25 cellular contexts compared by ENCODE assay signal in the genomic region with DNA sequence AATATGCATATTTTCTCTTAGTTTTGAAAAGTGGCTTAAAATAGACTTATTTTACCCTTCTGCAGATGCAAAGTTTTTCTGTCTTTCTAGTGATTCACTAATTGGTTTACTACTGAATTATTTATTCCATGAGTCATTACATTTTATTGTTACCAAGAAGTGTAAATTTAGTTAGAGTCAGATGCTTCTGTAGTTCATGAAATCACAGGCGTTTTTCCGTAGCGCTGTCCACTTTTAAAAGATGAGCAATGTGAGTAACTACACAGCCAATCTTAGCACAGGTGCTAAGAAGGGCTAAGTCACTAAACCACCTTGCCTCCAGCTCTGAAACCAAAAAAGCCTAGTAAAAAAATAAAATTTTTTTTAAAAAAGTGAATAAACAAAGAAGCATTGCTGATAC. TPM values are rescaled to one million over a fixed set of nuclear protein-coding genes. Genes with fewer than 3 reads are reported as not detected.
"Had no signal": no experiment of that assay in that cellular context is flagged by ENCODE, and none has a peak within 500 bp of the region (broad histone marks: within the 10 kb centered on the region; RNA-seq: fewer than 3 reads in every experiment).

No MANE protein-coding gene starts in this region.

- H3K27me3 ChIP-seq: brain microvascular endothelial cell, dorsolateral prefrontal cortex, neutrophil, testis had no signal

- DNase-seq: activated CD4-positive, alpha-beta T cell treated with anti-CD3 and anti-CD28 coated beads for 1 hour; activated CD8-positive, alpha-beta memory T cell treated with anti-CD3 and anti-CD28 coated beads for 24 hours; activated CD8-positive, alpha-beta memory T cell treated with anti-CD3 and anti-CD28 coated beads, Interleukin-2, amount 50 U/mL, for 48 hours; activated gamma-delta T cell; amygdala; brain microvascular endothelial cell; central memory CD4-positive, alpha-beta T cell; dorsolateral prefrontal cortex; endodermal cell; foreskin melanocyte; glutamatergic neuron; hypothalamus; natural killer cell; testis had no signal

- H3K9me3 Mint-ChIP-seq: type B pancreatic cell had no signal

- H3K27ac Mint-ChIP-seq: activated naive CD8-positive, alpha-beta T cell; endodermal cell; natural killer cell; type B pancreatic cell had no signal

- H3K4me3 ChIP-seq: dorsolateral prefrontal cortex, lung, testis had no signal

- H3K27me3 Mint-ChIP-seq: type B pancreatic cell had no signal

- H3K9ac ChIP-seq: parathyroid adenoma had no signal

- H3K4me1 Mint-ChIP-seq: endodermal cell, natural killer cell had no signal

- H3K36me3 ChIP-seq: brain microvascular endothelial cell, neutrophil had no signal

- H3K36me3 Mint-ChIP-seq: activated naive CD8-positive, alpha-beta T cell; natural killer cell; type B pancreatic cell had no signal

- H3K9me3 ChIP-seq: neutrophil, testis had no signal

- H3K4me3 Mint-ChIP-seq: activated naive CD8-positive, alpha-beta T cell; endodermal cell; natural killer cell; type B pancreatic cell had no signal

- H3K79me2 ChIP-seq: parathyroid adenoma had no signal

- ATAC-seq: left lobe of liver, natural killer cell, sciatic nerve had no signal

- H3K4me1 ChIP-seq: parathyroid adenoma, testis had no signal

- H2AFZ ChIP-seq: parathyroid adenoma had no signal

- H3K27ac ChIP-seq: brain microvascular endothelial cell, dorsolateral prefrontal cortex, epithelial cell of prostate, neutrophil, parathyroid adenoma, testis had no signal

- FAIRE-seq: keratinocyte had no signal

RNA-seq across cellular contexts. Expression of a gene that starts 24.7 kb away (rescaled TPM):
- total RNA-seq: endodermal cell; fibroblast of lung; left lobe of liver; T-helper 1 cell treated with Interleukin-12 subunit alpha and Interleukin-12 subunit beta and Interleukin-4 antibody, amounts not matched to agents 30 ng/mL and 1 ng/mL, for 36 hours had no signal
